ENCODE assay signal across 8 cellular contexts in the genomic region with DNA sequence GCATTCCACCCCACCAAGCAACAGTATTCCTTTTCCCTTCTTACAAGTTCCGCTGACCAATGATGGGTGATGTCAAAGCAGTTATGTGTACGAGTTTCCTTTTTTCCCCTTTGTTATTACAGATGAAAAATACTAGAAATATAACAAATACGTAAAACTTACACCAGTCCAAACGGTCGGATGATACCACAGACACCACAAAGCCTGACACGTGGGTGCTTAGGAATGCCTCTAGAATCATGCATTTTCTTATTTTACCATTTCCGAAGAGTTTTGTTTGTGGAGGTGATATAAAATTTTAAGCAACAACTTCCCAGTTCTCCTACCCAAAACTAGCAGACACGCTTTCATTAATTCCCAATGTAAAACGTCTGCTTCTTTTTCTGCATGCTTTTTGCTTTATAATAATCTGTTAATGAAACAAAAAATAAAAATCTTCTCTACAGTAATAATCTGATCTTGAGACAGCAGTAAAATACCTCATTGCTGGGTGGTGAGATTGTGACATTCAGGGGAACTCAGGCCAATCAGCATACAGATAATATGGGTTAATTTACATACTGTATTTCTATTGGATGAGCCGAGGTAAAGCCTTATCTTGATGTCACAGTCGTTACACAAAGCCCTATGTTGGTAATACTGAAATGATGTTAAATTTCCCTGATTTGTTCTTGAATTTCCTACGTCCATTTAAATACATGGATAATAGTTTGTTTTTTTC. TPM values are rescaled to one million over a fixed set of nuclear protein-coding genes. Genes with fewer than 3 reads are reported as not detected.
DNase-seq lines count a peak whose midpoint lies in the region; ATAC-seq and TF ChIP-seq lines count a peak whose summit lies in the region.

No MANE protein-coding gene starts in this region.

- 55% methylated on average over 12 of the region's 12 CpGs for WGBS in hepatocyte (ENCODE audit: low lambda C conversion rate, missing lambda C conversion rate)
- 43 to 60% (median 51%) methylated on average over 12 of the region's 12 CpGs for WGBS in spleen, 5 donors

- intact Hi-C loops in spleen (cut with DNase I; ENCODE audit: low total_unique reads): no loop called here

- no peaks in the 10 kb centered on the region for H3K36me3 Mint-ChIP-seq in activated naive CD8-positive, alpha-beta T cell treated with anti-CD3 and anti-CD28 coated beads, Interleukin-2, amount 50 U/mL, for 24 hours (ENCODE audit: low read depth)

- no peaks in the 10 kb centered on the region for H3K36me3 ChIP-seq in hepatocyte (replicated peaks; ENCODE audit: insufficient read depth, low read depth)
- no peaks in the 10 kb centered on the region for H3K36me3 ChIP-seq in spleen

- H3K27me3 Mint-ChIP-seq in activated naive CD8-positive, alpha-beta T cell treated with anti-CD3 and anti-CD28 coated beads, Interleukin-2, amount 50 U/mL, for 24 hours: peaks cover 55% of the 10 kb centered on the region

- H3K27ac ChIP-seq in hepatocyte: peak overlapping the region; percentile 88
- peak overlapping the region in 7 of 8 donors; percentile 4 to 81 (median 68) for H3K27ac ChIP-seq in spleen

- no peaks in the 10 kb centered on the region for H3K9me2 ChIP-seq in hepatocyte (replicated peaks; ENCODE audit: insufficient read depth)

- no peaks in the 10 kb centered on the region for H3K9me3 Mint-ChIP-seq in activated naive CD8-positive, alpha-beta T cell treated with anti-CD3 and anti-CD28 coated beads, Interleukin-2, amount 50 U/mL, for 24 hours

- H3K27me3 ChIP-seq in hepatocyte (peaks cover 7% of the 10 kb centered on the region), spleen (replicated peaks in 1 of 7) (peaks cover 0 to 54% (median 5%) of the 10 kb centered on the region in 7 donors)

- peak overlapping the region; percentile 74 for H2AFZ ChIP-seq in hepatocyte

- H3K4me1 ChIP-seq in hepatocyte (ENCODE audit: insufficient read depth) (no peaks in the 10 kb centered on the region), spleen (peaks cover 0 to 16% (median 9%) of the 10 kb centered on the region in 6 donors)

- TF ChIP-seq POLR2A in spleen (IDR thresholded peaks at IDR 0.05): no peak

- no peak for ATAC-seq in activated naive CD8-positive, alpha-beta T cell treated with anti-CD3 and anti-CD28 coated beads, Interleukin-2, amount 50 U/mL, for 24 hours
- ATAC-seq in HG02623 (IDR thresholded peaks at IDR 0.05; ENCODE audit: unreplicated experiment) (no peak), GM21717 (IDR thresholded peaks at IDR 0.05; ENCODE audit: unreplicated experiment) (no peak)

- no peak overlapping the region for H3K27ac Mint-ChIP-seq in activated naive CD8-positive, alpha-beta T cell treated with anti-CD3 and anti-CD28 coated beads, Interleukin-2, amount 50 U/mL, for 24 hours

- H3K4me3 ChIP-seq in hepatocyte (no peak overlapping the region), spleen (peak overlapping the region in 6 of 8 donors; percentile 18 to 69 (median 38))

- TF ChIP-seq CTCF in hepatocyte (IDR thresholded peaks at IDR 0.05; ENCODE audit: poor library complexity) (no peak), spleen (IDR thresholded peaks at IDR 0.05 in 8 of 11, conservative IDR thresholded peaks at IDR 0.05 in 3 of 11) (no peak)

- H3K79me2 ChIP-seq in hepatocyte: no peaks in the 10 kb centered on the region

- no peaks in the 10 kb centered on the region for H3K9me3 ChIP-seq in hepatocyte (ENCODE audit: low read depth)
- H3K9me3 ChIP-seq in spleen: no peaks in the 10 kb centered on the region

- peak; percentile 92 for DNase-seq in COLO829 (ENCODE audit: low spot score)
- DNase-seq in LHCN-M2 (ENCODE audit: low read depth): peak; percentile 97
- DNase-seq in activated naive CD8-positive, alpha-beta T cell treated with anti-CD3 and anti-CD28 coated beads, Interleukin-2, amount 50 U/mL, for 24 hours: no peak
- DNase-seq in hepatocyte (ENCODE audit: low spot score): peak; percentile 41
- no peak for DNase-seq in spleen
- DNase-seq in NCI-H345 (lab: John Stamatoyannopoulos, UW): no peak

- peaks cover 2% of the 10 kb centered on the region for H3K4me1 Mint-ChIP-seq in activated naive CD8-positive, alpha-beta T cell treated with anti-CD3 and anti-CD28 coated beads, Interleukin-2, amount 50 U/mL, for 24 hours

- no peaks in the 10 kb centered on the region for H4K20me1 ChIP-seq in hepatocyte (ENCODE audit: insufficient read depth, poor library complexity, severe bottlenecking)

- H3K4me2 ChIP-seq in hepatocyte: peak overlapping the region; percentile 90

- H3K4me3 Mint-ChIP-seq in activated naive CD8-positive, alpha-beta T cell treated with anti-CD3 and anti-CD28 coated beads, Interleukin-2, amount 50 U/mL, for 24 hours: peak overlapping the region; percentile 24

RNA-seq across cellular contexts. Expression of gene GPR85, which starts 0.8 kb away (rescaled TPM):
- total RNA-seq in LHCN-M2 (2014; rRNA removed): 8.5 and 9.1 TPM in 2 replicates
- polyA plus RNA-seq in LHCN-M2 (2012): 4.7 TPM
- 3.8 and 4.9 TPM in 2 replicates for total RNA-seq in hepatocyte
- polyA plus RNA-seq in hepatocyte: 0.31 TPM in 1 of 2 replicates, not detected in the other
- total RNA-seq in spleen: 10 to 100 TPM in 1 of 7 donors, 1 to 10 TPM in 6; 3.0 to 11.3 (median 6.9) TPM
- 1 to 10 TPM; 1.3 to 2.5 (median 1.8) TPM for polyA plus RNA-seq in spleen

RNA-seq across cellular contexts. Expression of gene SMIM30, which starts 30.9 kb away (rescaled TPM):
- total RNA-seq in LHCN-M2 (2014; rRNA removed) (173 and 179 TPM in 2 replicates), hepatocyte (92.0 and 103 TPM in 2 replicates), spleen (10 to 100 TPM; 29.1 to 70.7 (median 46.1) TPM)
- 72.5 TPM for polyA plus RNA-seq in LHCN-M2 (2012)
- polyA plus RNA-seq in hepatocyte (74.0 and 78.0 TPM in 2 replicates), spleen (10 to 100 TPM; 64.7 to 98.7 (median 72.3) TPM)

Comparison
In these comparisons a context has a peak if more than half of its experiments do, and no peak if none do; other contexts are left out.
1. DNase-seq: peak in COLO829 (single experiment), LHCN-M2 (single experiment) and hepatocyte (single experiment); none in activated naive CD8-positive, alpha-beta T cell treated with anti-CD3 and anti-CD28 coated beads, Interleukin-2, amount 50 U/mL, for 24 hours (single experiment), spleen (single experiment) and NCI-H345 (single experiment).